26 cellular contexts compared by ENCODE assay signal in the genomic region with DNA sequence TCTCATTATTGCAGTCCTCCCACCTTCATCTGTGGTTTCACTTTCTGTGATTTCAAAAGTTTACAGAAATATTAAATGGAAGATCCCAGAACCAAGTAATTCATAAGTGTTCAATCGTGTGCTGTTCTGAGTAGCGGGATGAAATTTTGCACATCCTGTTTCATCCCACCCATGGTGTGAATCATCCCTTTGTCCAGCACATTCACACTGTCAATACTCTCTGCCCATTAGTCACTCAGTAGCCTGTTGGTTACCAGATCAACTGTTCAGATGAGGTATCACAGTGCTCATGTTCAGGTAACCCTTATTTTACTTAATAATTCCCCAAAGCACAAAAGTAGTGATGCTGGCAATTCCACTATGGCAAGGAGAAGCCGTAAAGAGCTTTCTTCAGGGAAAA. TPM values are rescaled to one million over a fixed set of nuclear protein-coding genes. Genes with fewer than 3 reads are reported as not detected.
DNase-seq lines count a peak whose midpoint lies in the region; ATAC-seq, FAIRE-seq and TF ChIP-seq lines count a peak whose summit lies in the region.
"Had no signal": no experiment of that assay in that cellular context is flagged by ENCODE, and none has a peak within 500 bp of the region (broad histone marks: within the 10 kb centered on the region; RNA-seq: fewer than 3 reads in every experiment).

No MANE protein-coding gene starts in this region.

- 70 to 91% methylated on average over 2 to 3 of the region's 3 CpGs for WGBS in gastroesophageal sphincter (ENCODE audit: low coverage in 1 of 2), 2 donors

- no peak for TF ChIP-seq EP300 in gastroesophageal sphincter (IDR thresholded peaks at IDR 0.05)

- H3K4me3 ChIP-seq in NB4 (ENCODE audit: low read depth, low read length): no peak overlapping the region
- H3K4me3 ChIP-seq in astrocyte (ENCODE audit: insufficient read depth, low read depth, low read length): no peak overlapping the region
- no peak overlapping the region for H3K4me3 ChIP-seq in kidney epithelial cell (ENCODE audit: low read depth, low read length)
- H3K4me3 ChIP-seq in gastroesophageal sphincter: no peak overlapping the region
- H3K4me3 ChIP-seq: cardiac muscle cell, GM12878, GM23338, skin epidermis, tibial artery had no signal

- no peak overlapping the region for H3K4me3 Mint-ChIP-seq in astrocyte (ENCODE audit: unreplicated experiment)
- H3K4me3 Mint-ChIP-seq: activated CD4-positive, alpha-beta T cell treated with anti-CD3 and anti-CD28 coated beads, Interleukin-2, amount 10 ng/mL, durations not matched to agents 7 days and 5 days; CD4-positive, CD25-positive, alpha-beta regulatory T cell; dendritic cell treated with granulocyte-macrophage colony-stimulating factor and Interleukin-4, amounts not matched to agents 40 ng/mL and 50 ng/mL, for 4 days; GM23338; nephron; stimulated activated naive CD8-positive, alpha-beta T cell treated with anti-CD3 and anti-CD28 coated beads, Interleukin-15, Interleukin-2, amounts not matched to agents 100 ng/mL and 50 ng/mL, for 24 hours; T-helper 1 cell treated with Interleukin-12 subunit alpha and Interleukin-12 subunit beta and Interleukin-4 antibody, amounts not matched to agents 30 μg/mL and 1 μg/mL, for 36 hours had no signal

- H3K9me3 ChIP-seq in astrocyte (ENCODE audit: insufficient read depth, low read depth, low read length) (no peaks in the 10 kb centered on the region), gastroesophageal sphincter (no peaks in the 10 kb centered on the region)
- H3K9me3 ChIP-seq: tibial artery had no signal

- H3K27ac ChIP-seq in astrocyte (ENCODE audit: low read depth, low read length): no peak overlapping the region
- H3K27ac ChIP-seq in gastroesophageal sphincter: no peak overlapping the region
- H3K27ac ChIP-seq: cardiac muscle cell, skin epidermis, tibial artery had no signal

- H3K9ac ChIP-seq in astrocyte (ENCODE audit: low read length): no peak overlapping the region

- H3K36me3 Mint-ChIP-seq in astrocyte (ENCODE audit: low read depth, unreplicated experiment): no peaks in the 10 kb centered on the region
- H3K36me3 Mint-ChIP-seq: CD4-positive, CD25-positive, alpha-beta regulatory T cell had no signal

- H4K20me1 ChIP-seq in astrocyte (ENCODE audit: insufficient read depth, low read length): no peaks in the 10 kb centered on the region

- H3K36me3 ChIP-seq in astrocyte (ENCODE audit: insufficient read depth, low read length) (no peaks in the 10 kb centered on the region), kidney epithelial cell (ENCODE audit: control insufficient read depth, insufficient read depth, low read length) (no peaks in the 10 kb centered on the region), gastroesophageal sphincter (no peaks in the 10 kb centered on the region)
- H3K36me3 ChIP-seq: cardiac muscle cell, tibial artery had no signal

- peak overlapping the region; percentile 5 for H3K27ac Mint-ChIP-seq in astrocyte (ENCODE audit: unreplicated experiment)
- H3K27ac Mint-ChIP-seq: activated CD4-positive, alpha-beta T cell treated with anti-CD3 and anti-CD28 coated beads, Interleukin-2, amount 10 ng/mL, durations not matched to agents 7 days and 5 days; CD4-positive, CD25-positive, alpha-beta regulatory T cell; dendritic cell treated with granulocyte-macrophage colony-stimulating factor and Interleukin-4, amounts not matched to agents 40 ng/mL and 50 ng/mL, for 4 days; GM23338; nephron; stimulated activated naive CD8-positive, alpha-beta T cell treated with anti-CD3 and anti-CD28 coated beads, Interleukin-15, Interleukin-2, amounts not matched to agents 100 ng/mL and 50 ng/mL, for 24 hours; T-helper 1 cell treated with Interleukin-12 subunit alpha and Interleukin-12 subunit beta and Interleukin-4 antibody, amounts not matched to agents 30 μg/mL and 1 μg/mL, for 36 hours had no signal

- TF ChIP-seq POLR2A in NB4 (IDR thresholded peaks at IDR 0.05; ENCODE audit: extremely low read depth, insufficient read length) (no peak), gastroesophageal sphincter (IDR thresholded peaks at IDR 0.05) (no peak), erythroblast (IDR thresholded peaks at IDR 0.05; ENCODE audit: low read length) (no peak)

- FAIRE-seq in astrocyte (lab: Jason Lieb, UNC): no peak
- FAIRE-seq: GM12878 had no signal

- H2AFZ ChIP-seq in astrocyte (ENCODE audit: low read depth, low read length): no peak overlapping the region
- H2AFZ ChIP-seq: GM23338 had no signal

- H3K4me2 ChIP-seq in astrocyte (ENCODE audit: low read length): no peak overlapping the region
- H3K4me2 ChIP-seq: GM23338 had no signal

- H3K27me3 Mint-ChIP-seq in astrocyte (ENCODE audit: low read depth, unreplicated experiment): no peaks in the 10 kb centered on the region
- H3K27me3 Mint-ChIP-seq: activated CD4-positive, alpha-beta T cell treated with anti-CD3 and anti-CD28 coated beads, Interleukin-2, amount 10 ng/mL, durations not matched to agents 7 days and 5 days; dendritic cell treated with granulocyte-macrophage colony-stimulating factor and Interleukin-4, amounts not matched to agents 40 ng/mL and 50 ng/mL, for 4 days had no signal

- peaks cover 5% of the 10 kb centered on the region for H3K4me1 Mint-ChIP-seq in astrocyte (ENCODE audit: low read depth, unreplicated experiment)
- H3K4me1 Mint-ChIP-seq: activated CD4-positive, alpha-beta T cell treated with anti-CD3 and anti-CD28 coated beads, Interleukin-2, amount 10 ng/mL, durations not matched to agents 7 days and 5 days; CD4-positive, CD25-positive, alpha-beta regulatory T cell had no signal

- peak; percentile 26 for DNase-seq in EL
- peak; percentile 1 for DNase-seq in NB4 (ENCODE audit: low read depth)
- DNase-seq in astrocyte (ENCODE audit: low read depth): no peak
- DNase-seq in kidney epithelial cell (ENCODE audit: low read depth): peak; percentile 23
- DNase-seq in amniotic stem cell (lab: John Stamatoyannopoulos, UW): no peak
- no peak for DNase-seq in SKM-1 (lab: John Stamatoyannopoulos, UW; ENCODE audit: unreplicated experiment)
- no peak for DNase-seq in erythroblast (lab: John Stamatoyannopoulos, UW)
- DNase-seq: activated CD4-positive, alpha-beta T cell treated with anti-CD3 and anti-CD28 coated beads, Interleukin-2, amount 10 ng/mL, durations not matched to agents 7 days and 5 days; activated effector memory CD4-positive, alpha-beta T cell treated with anti-CD3 and anti-CD28 coated beads, Interleukin-2, amount 50 U/mL, for 16 hours; CD4-positive, CD25-positive, alpha-beta regulatory T cell; NCI-H1436 treated with DMSO at 0.1 percent for 48 hours; NCI-H526; SHP77 treated with DMSO at 0.1 percent for 48 hours; stimulated activated CD4-positive, alpha-beta T cell treated with anti-CD3 and anti-CD28 coated beads, Interleukin-2, amount 100 ng/mL, for 48 hours; tibial artery had no signal

- no peak for TF ChIP-seq CTCF in NB4 (IDR thresholded peaks at IDR 0.05; ENCODE audit: low read depth, low read length)
- no peak for TF ChIP-seq CTCF in astrocyte (IDR thresholded peaks at IDR 0.05; ENCODE audit: insufficient read depth, low read depth, low read length)
- no peak for TF ChIP-seq CTCF in kidney epithelial cell (IDR thresholded peaks at IDR 0.05; ENCODE audit: insufficient read depth, low read length, poor library complexity, severe bottlenecking)
- TF ChIP-seq CTCF in gastroesophageal sphincter (IDR thresholded peaks at IDR 0.05): no peak

- no peak for ATAC-seq in gastroesophageal sphincter
- ATAC-seq: GM12878, GM23338, left lobe of liver had no signal

- H3K27me3 ChIP-seq in astrocyte (ENCODE audit: insufficient read depth, low read length) (no peaks in the 10 kb centered on the region), kidney epithelial cell (ENCODE audit: control insufficient read depth, insufficient read depth, low read length) (no peaks in the 10 kb centered on the region), gastroesophageal sphincter (no peaks in the 10 kb centered on the region)
- H3K27me3 ChIP-seq: cardiac muscle cell, tibial artery had no signal

- no peaks in the 10 kb centered on the region for H3K79me2 ChIP-seq in astrocyte (ENCODE audit: insufficient read depth, low read length)

- H3K4me1 ChIP-seq in astrocyte (ENCODE audit: insufficient read depth, low read length): no peaks in the 10 kb centered on the region
- H3K4me1 ChIP-seq in gastroesophageal sphincter: no peaks in the 10 kb centered on the region
- H3K4me1 ChIP-seq: tibial artery had no signal

- no peaks in the 10 kb centered on the region for H3K9me3 Mint-ChIP-seq in astrocyte (ENCODE audit: unreplicated experiment)
- H3K9me3 Mint-ChIP-seq: activated CD4-positive, alpha-beta T cell treated with anti-CD3 and anti-CD28 coated beads, Interleukin-2, amount 10 ng/mL, durations not matched to agents 7 days and 5 days; dendritic cell treated with granulocyte-macrophage colony-stimulating factor and Interleukin-4, amounts not matched to agents 40 ng/mL and 50 ng/mL, for 4 days; GM23338; nephron; T-helper 1 cell treated with Interleukin-12 subunit alpha and Interleukin-12 subunit beta and Interleukin-4 antibody, amounts not matched to agents 30 μg/mL and 1 μg/mL, for 36 hours had no signal

RNA-seq across cellular contexts. Expression of a gene that starts 26.8 kb away (rescaled TPM):
- total RNA-seq in astrocyte (0.52 and 0.67 TPM in 2 replicates), kidney epithelial cell (0.75 TPM in 1 of 2 replicates, not detected in the other), gastroesophageal sphincter (not detected)
- total RNA-seq: activated CD4-positive, alpha-beta T cell treated with anti-CD3 and anti-CD28 coated beads, Interleukin-2, amount 10 ng/mL, durations not matched to agents 7 days and 5 days; cardiac muscle cell; epithelial cell of proximal tubule; GM12878; GM23338; left lobe of liver had no signal

Comparison
In these comparisons a context has a peak if more than half of its experiments do, and no peak if none do; other contexts are left out.
1. DNase-seq: peak in EL (single experiment), NB4 (single experiment) and kidney epithelial cell (single experiment); none in astrocyte (single experiment), amniotic stem cell (single experiment), SKM-1 (single experiment) and erythroblast (0 of 2).